In genomic region chr1:149849947-149850360, GRCh38 we compare ENCODE assay signal across 8 cellular contexts. TPM values are rescaled to one million over a fixed set of nuclear protein-coding genes. Genes with fewer than 3 reads are reported as not detected.
DNase-seq lines count a peak whose midpoint lies in the region; ATAC-seq and TF ChIP-seq lines count a peak whose summit lies in the region.

No MANE protein-coding gene starts in this region.

- no peak for ATAC-seq in natural killer cell treated with Interleukin-12 subunit alpha and Interleukin-12 subunit beta and Interleukin-15 and Interleukin-18, amount 100 ng/mL, for 72 hours
- no peak for ATAC-seq in HG02763 (IDR thresholded peaks at IDR 0.05; ENCODE audit: unreplicated experiment)
- ATAC-seq in esophagus mucosa: no peak

- peak overlapping the region in 32 of 59 donors; percentile 1 to 83 (median 57) for H3K27ac ChIP-seq in dorsolateral prefrontal cortex

- no peaks in the 10 kb centered on the region for H3K27me3 Mint-ChIP-seq in natural killer cell treated with Interleukin-12 subunit alpha and Interleukin-12 subunit beta and Interleukin-15 and Interleukin-18, amount 100 ng/mL, for 72 hours

- DNase-seq in GM06990 (ENCODE audit: extremely low read depth, insufficient read length) (no peak), OCI-M1 (lab: John Stamatoyannopoulos, UW) (peak; percentile 56), dorsolateral prefrontal cortex (peak in 1 of 10 donors; percentile 1), activated gamma-delta T cell treated with Interleukin-2 at 50 U/mL for 16 hours (no peak), GDM1 (lab: John Stamatoyannopoulos, UW) (no peak)
- DNase-seq in natural killer cell treated with Interleukin-12 subunit alpha and Interleukin-12 subunit beta and Interleukin-15 and Interleukin-18, amount 100 ng/mL, for 72 hours (ENCODE audit: low spot score): no peak

- H3K36me3 Mint-ChIP-seq in natural killer cell treated with Interleukin-12 subunit alpha and Interleukin-12 subunit beta and Interleukin-15 and Interleukin-18, amount 100 ng/mL, for 72 hours: peaks cover 19% of the 10 kb centered on the region

- peak overlapping the region; percentile 93 for H3K4me3 Mint-ChIP-seq in natural killer cell treated with Interleukin-12 subunit alpha and Interleukin-12 subunit beta and Interleukin-15 and Interleukin-18, amount 100 ng/mL, for 72 hours

- H3K4me1 Mint-ChIP-seq in natural killer cell treated with Interleukin-12 subunit alpha and Interleukin-12 subunit beta and Interleukin-15 and Interleukin-18, amount 100 ng/mL, for 72 hours (ENCODE audit: low read depth in 2 of 2): peaks cover 34 to 36% of the 10 kb centered on the region in 2 donors

- intact Hi-C loops in dorsolateral prefrontal cortex (cut with DNase I): no loop called here

- H3K27me3 ChIP-seq in GM06990 (replicated peaks; ENCODE audit: control insufficient read depth, insufficient read depth, low read length) (no peaks in the 10 kb centered on the region), dorsolateral prefrontal cortex (no peaks in the 10 kb centered on the region)

- TF ChIP-seq CTCF in GM06990 (IDR thresholded peaks at IDR 0.05; ENCODE audit: insufficient read depth, low read length, poor library complexity, severe bottlenecking) (no peak), dorsolateral prefrontal cortex (IDR thresholded peaks at IDR 0.05 in 54 of 56, conservative IDR thresholded peaks at IDR 0.05 in 2 of 56; ENCODE audit: low read depth in 1 of 56, partially characterized antibody in 56 of 56) (no peak)

- peak overlapping the region; percentile 91 to 93 for H3K27ac Mint-ChIP-seq in natural killer cell treated with Interleukin-12 subunit alpha and Interleukin-12 subunit beta and Interleukin-15 and Interleukin-18, amount 100 ng/mL, for 72 hours

- H3K9me3 Mint-ChIP-seq in natural killer cell treated with Interleukin-12 subunit alpha and Interleukin-12 subunit beta and Interleukin-15 and Interleukin-18, amount 100 ng/mL, for 72 hours: no peaks in the 10 kb centered on the region

- H3K36me3 ChIP-seq in GM06990 (ENCODE audit: control insufficient read depth, insufficient read depth, low read length): no peaks in the 10 kb centered on the region

- peak overlapping the region; percentile 84 for H3K4me3 ChIP-seq in GM06990 (replicated peaks; ENCODE audit: low read depth, low read length)
- H3K4me3 ChIP-seq in dorsolateral prefrontal cortex: peak overlapping the region; percentile 1 to 69 (median 55)

RNA-seq across cellular contexts. Expression of gene BOLA1, which starts 49.4 kb away (rescaled TPM):
- total RNA-seq in dorsolateral prefrontal cortex (10 to 100 TPM; 10.4 to 23.1 (median 15.9) TPM), esophagus mucosa (12.0 TPM)
- total RNA-seq in natural killer cell treated with Interleukin-12 subunit alpha and Interleukin-12 subunit beta and Interleukin-15 and Interleukin-18, amount 100 ng/mL, for 72 hours: 10 to 100 TPM; 13.9 to 16.2 TPM
